15 cellular contexts compared by ENCODE assay signal in the genomic region with DNA sequence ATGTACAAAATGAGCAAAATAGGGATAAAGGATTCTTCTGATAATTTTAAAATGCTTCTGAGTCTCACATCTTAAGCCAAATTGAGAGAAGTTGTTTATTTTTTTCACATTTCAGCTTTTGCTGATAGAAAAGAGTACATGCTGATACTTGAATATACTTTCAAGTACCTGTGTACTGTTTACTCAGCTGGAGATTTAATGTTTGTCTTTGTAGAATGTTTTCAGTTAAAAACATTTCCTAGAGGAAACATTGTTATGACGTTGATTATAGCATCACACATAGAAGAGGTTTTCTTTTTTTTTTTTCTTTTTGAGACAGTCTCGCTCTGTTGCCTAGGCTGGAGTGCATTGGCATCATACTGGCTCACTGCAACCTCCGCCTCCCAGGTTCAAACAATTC. TPM values are rescaled to one million over a fixed set of nuclear protein-coding genes. Genes with fewer than 3 reads are reported as not detected.
"Had no signal": no experiment of that assay in that cellular context is flagged by ENCODE, and none has a peak within 500 bp of the region (broad histone marks: within the 10 kb centered on the region; RNA-seq: fewer than 3 reads in every experiment).

No MANE protein-coding gene starts in this region.

- H3K36me3 ChIP-seq: colonic mucosa, neural progenitor cell, ovary, uterus had no signal

- H3K27ac ChIP-seq: colonic mucosa, heart right ventricle, neural progenitor cell, ovary, uterus had no signal

- ATAC-seq: heart right ventricle, left lobe of liver had no signal

- H3K27ac Mint-ChIP-seq: activated CD4-positive, alpha-beta memory T cell treated with anti-CD3 and anti-CD28 coated beads for 36 hours; neural progenitor cell had no signal

- H3K27me3 ChIP-seq: colonic mucosa, heart right ventricle, neural progenitor cell, ovary, uterus had no signal

- H2AFZ ChIP-seq: neural progenitor cell had no signal

- H3K27me3 Mint-ChIP-seq: activated CD4-positive, alpha-beta memory T cell treated with anti-CD3 and anti-CD28 coated beads for 36 hours had no signal

- FAIRE-seq: frontal cortex had no signal

- H3K9me3 ChIP-seq: colonic mucosa, heart right ventricle, ovary, uterus had no signal

- DNase-seq: activated CD4-positive, alpha-beta memory T cell treated with anti-CD3 and anti-CD28 coated beads for 36 hours; activated CD4-positive, CD25-positive, alpha-beta regulatory T cell treated with anti-CD3 and anti-CD28 coated beads, Interleukin-2, amount 50 U/mL, for 72 hours; activated CD8-positive, alpha-beta memory T cell treated with anti-CD3 and anti-CD28 coated beads, Interleukin-2, amount 50 U/mL, for 4 hours; caudate nucleus; colonic mucosa; heart right ventricle; islet precursor cell; mesenchymal stem cell; ovary; stimulated activated CD4-positive, alpha-beta T cell treated with anti-CD3 and anti-CD28 coated beads, Interleukin-2, amount 100 ng/mL, for 48 hours; uterus had no signal

- H3K4me1 ChIP-seq: colonic mucosa, neural progenitor cell, uterus had no signal

- H3K4me3 Mint-ChIP-seq: activated CD4-positive, alpha-beta memory T cell treated with anti-CD3 and anti-CD28 coated beads for 36 hours; neural progenitor cell had no signal

- H3K4me2 ChIP-seq: neural progenitor cell had no signal

- H3K4me3 ChIP-seq: colonic mucosa, heart right ventricle, neural progenitor cell, ovary, uterus had no signal

- H3K9ac ChIP-seq: neural progenitor cell had no signal

- H3K4me1 Mint-ChIP-seq: neural progenitor cell had no signal

- H3K9me3 Mint-ChIP-seq: activated CD4-positive, alpha-beta memory T cell treated with anti-CD3 and anti-CD28 coated beads for 36 hours; neural progenitor cell had no signal

RNA-seq across cellular contexts. Expression of gene ESRP2, which starts 19.7 kb away (rescaled TPM):
- total RNA-seq: frontal cortex; T-helper 2 cell treated with Interferon-gamma antibody and Interleukin-4, amounts not matched to agents 100 ng/mL and 5 ng/mL, for 36 hours had no signal
